15 cellular contexts compared by ENCODE assay signal in the genomic region with DNA sequence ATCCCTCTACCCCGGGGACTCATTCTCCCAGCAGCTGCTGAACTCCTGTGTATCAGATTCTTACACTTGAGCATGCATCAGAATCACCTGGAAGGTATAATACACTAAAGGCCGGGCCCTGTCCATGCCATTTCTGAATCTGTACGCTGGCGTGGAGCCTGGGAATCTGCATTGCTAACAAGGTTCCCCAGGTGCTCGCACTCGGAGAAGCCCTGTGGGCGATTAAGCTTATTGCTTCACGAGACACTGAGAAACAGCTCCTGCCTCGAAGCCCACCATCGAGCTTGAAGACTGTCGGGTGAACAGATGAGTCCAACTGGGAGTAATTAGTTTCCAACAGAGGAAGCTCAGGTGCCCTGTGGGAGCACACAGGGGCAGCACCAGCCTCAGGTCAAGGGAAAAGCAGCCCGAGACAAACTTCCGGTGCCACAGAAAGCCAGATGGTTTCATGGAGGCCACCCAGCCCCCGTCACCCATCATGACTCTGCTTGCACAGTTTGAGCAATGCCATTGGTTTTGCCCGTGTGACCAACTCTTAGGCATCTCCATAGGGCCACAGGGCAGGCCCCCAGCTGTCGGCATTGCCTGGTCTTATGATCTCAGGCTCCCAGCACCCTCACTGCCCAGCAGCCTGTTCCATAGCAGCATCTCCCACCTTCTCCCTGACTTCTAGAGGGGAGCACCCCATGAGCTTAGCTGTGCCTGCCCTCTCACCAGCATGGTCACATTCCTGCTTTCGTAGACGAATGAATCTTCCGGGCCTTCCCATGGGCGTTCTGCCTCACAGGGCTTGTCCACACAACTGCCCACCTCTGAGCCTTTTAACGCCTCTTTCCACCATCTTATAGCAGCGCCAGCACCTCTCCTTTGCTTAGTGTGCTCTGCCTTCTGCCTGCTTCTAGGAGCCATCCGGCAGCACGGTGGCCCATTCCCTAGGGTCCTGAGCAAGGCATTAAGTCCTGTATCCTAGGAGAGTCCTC. TPM values are rescaled to one million over a fixed set of nuclear protein-coding genes. Genes with fewer than 3 reads are reported as not detected.
"Had no signal": no experiment of that assay in that cellular context is flagged by ENCODE, and none has a peak within 500 bp of the region (broad histone marks: within the 10 kb centered on the region; RNA-seq: fewer than 3 reads in every experiment).

No MANE protein-coding gene starts in this region.

- H3K27me3 ChIP-seq: body of pancreas, ovary had no signal

- H3K27ac ChIP-seq: body of pancreas, foreskin keratinocyte, ovary, sigmoid colon had no signal

- H3K4me3 ChIP-seq: body of pancreas, ovary, sigmoid colon had no signal

- H3K36me3 Mint-ChIP-seq: activated naive CD8-positive, alpha-beta T cell; mesothelial cell of epicardium had no signal

- H3K9me3 ChIP-seq: body of pancreas, ovary, sigmoid colon had no signal

- DNase-seq: activated CD4-positive, alpha-beta T cell treated with anti-CD3 and anti-CD28 coated beads, Interleukin-2, amount 10 ng/mL, durations not matched to agents 7 days and 5 days; activated gamma-delta T cell treated with Interleukin-2 at 50 U/mL for 16 hours; amniotic stem cell; body of pancreas; central memory CD4-positive, alpha-beta T cell; effector CD8-positive, alpha-beta T cell; foreskin keratinocyte; ovary; sigmoid colon; stimulated activated CD4-positive, alpha-beta T cell treated with anti-CD3 and anti-CD28 coated beads, Interleukin-2, amount 100 ng/mL, for 24 hours; SW 1271 had no signal

- ATAC-seq: body of pancreas, foreskin keratinocyte had no signal

- H3K27ac Mint-ChIP-seq: activated CD4-positive, alpha-beta T cell treated with anti-CD3 and anti-CD28 coated beads, Interleukin-2, amount 10 ng/mL, durations not matched to agents 7 days and 5 days; activated naive CD8-positive, alpha-beta T cell; mesothelial cell of epicardium; T-helper 2 cell treated with Interferon-gamma antibody and Interleukin-4, amounts not matched to agents 5 μg/mL and 100 μg/mL, for 36 hours had no signal

- H3K4me1 ChIP-seq: body of pancreas, foreskin keratinocyte had no signal

- H3K36me3 ChIP-seq: ovary, sigmoid colon had no signal

- H3K9me3 Mint-ChIP-seq: activated CD4-positive, alpha-beta T cell treated with anti-CD3 and anti-CD28 coated beads, Interleukin-2, amount 10 ng/mL, durations not matched to agents 7 days and 5 days; mesothelial cell of epicardium; T-helper 2 cell treated with Interferon-gamma antibody and Interleukin-4, amounts not matched to agents 5 μg/mL and 100 μg/mL, for 36 hours had no signal

- H3K4me3 Mint-ChIP-seq: activated CD4-positive, alpha-beta T cell treated with anti-CD3 and anti-CD28 coated beads, Interleukin-2, amount 10 ng/mL, durations not matched to agents 7 days and 5 days; activated naive CD8-positive, alpha-beta T cell; mesothelial cell of epicardium; T-helper 2 cell treated with Interferon-gamma antibody and Interleukin-4, amounts not matched to agents 5 μg/mL and 100 μg/mL, for 36 hours had no signal

RNA-seq across cellular contexts. Expression of a gene that starts 10.9 kb away (rescaled TPM):
- total RNA-seq: activated CD4-positive, alpha-beta T cell treated with anti-CD3 and anti-CD28 coated beads, Interleukin-2, amount 10 ng/mL, durations not matched to agents 7 days and 5 days; foreskin keratinocyte; mesothelial cell of epicardium; sigmoid colon; SK-MEL-5 had no signal

RNA-seq across cellular contexts. Expression of a gene that starts 22.7 kb away (rescaled TPM):
- total RNA-seq: activated CD4-positive, alpha-beta T cell treated with anti-CD3 and anti-CD28 coated beads, Interleukin-2, amount 10 ng/mL, durations not matched to agents 7 days and 5 days; foreskin keratinocyte; mesothelial cell of epicardium; sigmoid colon; SK-MEL-5 had no signal
